In the genomic region with DNA sequence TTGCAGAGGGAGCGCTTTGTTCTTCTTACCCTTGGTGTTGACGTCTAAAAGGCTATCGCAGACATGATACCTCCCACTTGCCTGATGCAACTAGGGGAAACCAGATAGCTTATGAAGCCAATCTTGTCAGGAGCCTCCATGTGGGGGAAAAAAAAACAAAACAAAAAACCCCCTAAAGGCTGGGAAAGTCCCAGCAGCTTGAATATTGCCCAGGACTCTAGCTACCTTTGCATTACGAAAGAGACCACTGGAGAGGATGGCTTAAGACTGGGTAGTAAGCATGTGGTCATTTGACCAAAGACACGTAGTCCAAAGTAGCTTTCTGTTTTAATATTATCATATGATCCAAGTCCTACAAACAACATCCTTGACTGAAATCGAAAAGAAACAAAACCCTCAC, we compare ENCODE assay signal across 13 cellular contexts.
DNase-seq lines count a peak whose midpoint lies in the region; ATAC-seq and TF ChIP-seq lines count a peak whose summit lies in the region.
"Had no signal": no experiment of that assay in that cellular context is flagged by ENCODE, and none has a peak within 500 bp of the region (broad histone marks: within the 10 kb centered on the region; RNA-seq: fewer than 3 reads in every experiment).

No MANE protein-coding gene starts in this region.

- ATAC-seq in GM19023 (IDR thresholded peaks at IDR 0.05; ENCODE audit: unreplicated experiment) (peak; percentile 88), GM21723 (IDR thresholded peaks at IDR 0.05; ENCODE audit: unreplicated experiment) (peak; percentile 83), HG03342 (IDR thresholded peaks at IDR 0.05; ENCODE audit: unreplicated experiment) (peak; percentile 78), SK-N-SH treated with all-trans-retinoic acid at 6 μM for 48 hours (no peak)
- ATAC-seq: activated naive CD4-positive, alpha-beta T cell treated with anti-CD3 and anti-CD28 coated beads, Interleukin-2, amount 50 U/mL, for 72 hours had no signal

- H3K36me3 Mint-ChIP-seq in osteocyte (ENCODE audit: unreplicated experiment) (no peaks in the 10 kb centered on the region), endothelial cell (ENCODE audit: low read depth, unreplicated experiment) (no peaks in the 10 kb centered on the region)
- H3K36me3 Mint-ChIP-seq: activated naive CD4-positive, alpha-beta T cell treated with anti-CD3 and anti-CD28 coated beads, Interleukin-2, amount 50 U/mL, for 72 hours had no signal

- H3K27me3 Mint-ChIP-seq in osteocyte (ENCODE audit: unreplicated experiment), result peaks cover 1% of the 10 kb centered on the region
- no peaks in the 10 kb centered on the region for H3K27me3 Mint-ChIP-seq in endothelial cell (ENCODE audit: unreplicated experiment)

- TF ChIP-seq CTCF in osteocyte (IDR thresholded peaks at IDR 0.05) (no peak), endothelial cell (IDR thresholded peaks at IDR 0.05; ENCODE audit: unreplicated experiment) (no peak)

- H3K27ac Mint-ChIP-seq in osteocyte (ENCODE audit: unreplicated experiment) (no peak overlapping the region), endothelial cell (ENCODE audit: unreplicated experiment) (no peak overlapping the region)
- H3K27ac Mint-ChIP-seq: activated naive CD4-positive, alpha-beta T cell treated with anti-CD3 and anti-CD28 coated beads, Interleukin-2, amount 50 U/mL, for 72 hours had no signal

- no peaks in the 10 kb centered on the region for H3K9me3 Mint-ChIP-seq in osteocyte (ENCODE audit: unreplicated experiment)
- H3K9me3 Mint-ChIP-seq in endothelial cell (ENCODE audit: unreplicated experiment), result no peaks in the 10 kb centered on the region
- H3K9me3 Mint-ChIP-seq: activated naive CD4-positive, alpha-beta T cell treated with anti-CD3 and anti-CD28 coated beads, Interleukin-2, amount 50 U/mL, for 72 hours had no signal

- no peaks in the 10 kb centered on the region for H3K4me1 Mint-ChIP-seq in osteocyte (ENCODE audit: unreplicated experiment)
- peaks cover 7% of the 10 kb centered on the region for H3K4me1 Mint-ChIP-seq in endothelial cell (ENCODE audit: unreplicated experiment)

- H3K4me3 Mint-ChIP-seq in osteocyte (ENCODE audit: unreplicated experiment) (no peak overlapping the region), endothelial cell (ENCODE audit: unreplicated experiment) (no peak overlapping the region)

- DNase-seq in iris pigment epithelial cell (ENCODE audit: low read depth) (peak; percentile 53), osteocyte (ENCODE audit: extremely low spot score, unreplicated experiment) (no peak), cerebellar cortex (ENCODE audit: low spot score) (no peak), endothelial cell (ENCODE audit: low spot score) (no peak)
- DNase-seq: activated CD4-positive, alpha-beta T cell treated with anti-CD3 and anti-CD28 coated beads for 4 hours; Caco-2; hippocampal formation; NCI-H187 had no signal

TF ChIP-seq in SK-N-SH treated with all-trans-retinoic acid at 6 μM for 48 hours, 23 proteins besides CTCF, POLR2A, EP300 and RAD21:
- TF ChIP-seq RARB (CRISPR knock-in tag; IDR thresholded peaks at IDR 0.05), result no peak
- no peak for TF ChIP-seq ZFP3 (CRISPR knock-in tag; IDR thresholded peaks at IDR 0.05)
- no peak for TF ChIP-seq ZNF70 (CRISPR knock-in tag; IDR thresholded peaks at IDR 0.05)
